In genomic region chr2:91764580-91764979, GRCh38 we compare ENCODE assay signal across 8 cellular contexts.
A peak's percentile ranks its signal among the peaks of the same experiment; 100 is the strongest.
DNase-seq lines count a peak whose midpoint lies in the region; TF ChIP-seq lines count a peak whose summit lies in the region.
"Not testable (repeated sequence)": the region's sequence is repeated elsewhere in the genome, so short reads cannot be mapped to it uniquely, and the experiment has no call there.

No MANE protein-coding gene starts in this region.

- H2BK5ac ChIP-seq in mesenchymal stem cell (ENCODE audit: low read depth, low read length, poor library complexity, severe bottlenecking), result not testable (repeated sequence)

- not testable (repeated sequence) for TF ChIP-seq CTCF in A673 (conservative IDR thresholded peaks at IDR 0.05; ENCODE audit: low read depth, low read length); astrocyte of the spinal cord (IDR thresholded peaks at IDR 0.05; ENCODE audit: low read depth, low read length); colonic mucosa (IDR thresholded peaks at IDR 0.05); fibroblast of the aortic adventitia (IDR thresholded peaks at IDR 0.05; ENCODE audit: insufficient read depth, low read length); osteocyte (IDR thresholded peaks at IDR 0.05)

- H2AK5ac ChIP-seq in mesenchymal stem cell (ENCODE audit: low read length, severe bottlenecking), result not testable (repeated sequence)

- CTCF ChIA-PET in A673 (lab: Charles Lee), result not testable (repeated sequence)

- not testable (repeated sequence) for H3K27me3 ChIP-seq in A673 (replicated peaks; ENCODE audit: insufficient read depth, low read depth, low read length, poor library complexity); colonic mucosa; mesenchymal stem cell (ENCODE audit: control insufficient read depth in 1 of 2, insufficient read depth in 1 of 2, low read length in 2 of 2)

- not testable (repeated sequence) for H3K4me3 Mint-ChIP-seq in osteocyte (ENCODE audit: unreplicated experiment)

- POLR2A ChIA-PET in A673 (lab: Charles Lee; ENCODE audit: low non-redundant PET), result not testable (repeated sequence)

- H3K27me3 Mint-ChIP-seq in osteocyte (ENCODE audit: unreplicated experiment), result not testable (repeated sequence)

- not testable (repeated sequence) for H3K36me3 ChIP-seq in A673 (ENCODE audit: insufficient read depth, low read length, poor library complexity, severe bottlenecking); colonic mucosa; mesenchymal stem cell (ENCODE audit: control insufficient read depth in 1 of 2, insufficient read depth in 2 of 2, low read depth in 1 of 2, low read length in 2 of 2)

- BruUV-seq in A673 (replicated peaks; lab: Mats Ljungman, UMichigan), result not testable (repeated sequence)

- not testable (repeated sequence) for H3K9me3 Mint-ChIP-seq in osteocyte (ENCODE audit: unreplicated experiment)

- H3K14ac ChIP-seq in mesenchymal stem cell (ENCODE audit: low read length in 2 of 2), result not testable (repeated sequence)

- not testable (repeated sequence) for H3K4me3 ChIP-seq in A673 (ENCODE audit: low read depth, low read length, poor library complexity, severe bottlenecking); astrocyte of the spinal cord (ENCODE audit: low read depth, low read length); colonic mucosa; fibroblast of the aortic adventitia (ENCODE audit: low read depth, low read length); mesenchymal stem cell (ENCODE audit: insufficient read depth in 1 of 2, low read depth in 1 of 2, low read length in 2 of 2)

- H2BK15ac ChIP-seq in mesenchymal stem cell (ENCODE audit: low read depth, poor library complexity, severe bottlenecking), result not testable (repeated sequence)

- H3K27ac Mint-ChIP-seq in osteocyte (ENCODE audit: unreplicated experiment), result peak overlapping the region; percentile 54

- DNase-seq in A673 (ENCODE audit: low spot score) (peak; percentile 2), GM04503 (ENCODE audit: low read depth) (peak; percentile 4), NCI-H526 (lab: John Stamatoyannopoulos, UW) (peak; percentile 36 to 64), astrocyte of the spinal cord (ENCODE audit: low read depth, low spot score) (peak; percentile 70), fibroblast of the aortic adventitia (ENCODE audit: low read depth) (peak; percentile 57), mesenchymal stem cell (peak; percentile 2)
- not testable (repeated sequence) for DNase-seq in colonic mucosa; osteocyte (ENCODE audit: extremely low spot score, unreplicated experiment)

- 82% methylated on average over 4 of the region's 5 CpGs for WGBS in mesenchymal stem cell

- not testable (repeated sequence) for H3K23ac ChIP-seq in mesenchymal stem cell (ENCODE audit: low read length in 2 of 2)

- not testable (repeated sequence) for H3K36me3 Mint-ChIP-seq in osteocyte (ENCODE audit: unreplicated experiment)

- H2AFZ ChIP-seq in mesenchymal stem cell (ENCODE audit: low read depth, low read length), result not testable (repeated sequence)

- in situ Hi-C loops in astrocyte of the spinal cord (cut with HindIII; ENCODE audit: low sequenced_read_pairs), result not testable (repeated sequence)

- not testable (repeated sequence) for H3K9me3 ChIP-seq in A673 (ENCODE audit: low read depth, low read length, poor library complexity, severe bottlenecking); colonic mucosa; mesenchymal stem cell (ENCODE audit: control insufficient read depth, low read length)

- intact Hi-C loops in A673 (cut with micrococcal nuclease; ENCODE audit: unreplicated experiment); colonic mucosa (cut with DNase I): not testable (repeated sequence)

- H4K8ac ChIP-seq in mesenchymal stem cell (ENCODE audit: low read length), result not testable (repeated sequence)

- H3K4me1 Mint-ChIP-seq in osteocyte (ENCODE audit: unreplicated experiment), result not testable (repeated sequence)

- H3K4me1 ChIP-seq in A673 (ENCODE audit: insufficient read depth, low read length, poor library complexity, severe bottlenecking); colonic mucosa; mesenchymal stem cell (ENCODE audit: control insufficient read depth, insufficient read depth, low read depth, low read length): not testable (repeated sequence)

- not testable (repeated sequence) for H3K4ac ChIP-seq in mesenchymal stem cell (ENCODE audit: low read depth in 1 of 2, low read length in 2 of 2)

- H2BK12ac ChIP-seq in mesenchymal stem cell (ENCODE audit: low read length in 2 of 2), result not testable (repeated sequence)

- not testable (repeated sequence) for H3K79me1 ChIP-seq in mesenchymal stem cell (replicated peaks; ENCODE audit: low read length, poor library complexity, severe bottlenecking)

- H4K91ac ChIP-seq in mesenchymal stem cell (ENCODE audit: low read length), result not testable (repeated sequence)

- not testable (repeated sequence) for H2BK120ac ChIP-seq in mesenchymal stem cell (ENCODE audit: low read depth, low read length)

- H3K4me2 ChIP-seq in mesenchymal stem cell (ENCODE audit: low read length, poor library complexity, severe bottlenecking), result not testable (repeated sequence)

- not testable (repeated sequence) for H3K18ac ChIP-seq in mesenchymal stem cell (ENCODE audit: low read depth in 1 of 2, low read length in 2 of 2)

- not testable (repeated sequence) for H3K9ac ChIP-seq in colonic mucosa (ENCODE audit: low read depth in 2 of 2, low read length in 2 of 2)
- H3K9ac ChIP-seq in mesenchymal stem cell (ENCODE audit: low read length), result peak overlapping the region; percentile 38

- H3K27ac ChIP-seq in A673 (ENCODE audit: low read depth, low read length, poor library complexity, severe bottlenecking); mesenchymal stem cell (ENCODE audit: low read length, poor library complexity, severe bottlenecking): not testable (repeated sequence)
- peak overlapping the region; percentile 22 for H3K27ac ChIP-seq in colonic mucosa
